Comparison of ENCODE assay signal across 10 cellular contexts in the genomic region with DNA sequence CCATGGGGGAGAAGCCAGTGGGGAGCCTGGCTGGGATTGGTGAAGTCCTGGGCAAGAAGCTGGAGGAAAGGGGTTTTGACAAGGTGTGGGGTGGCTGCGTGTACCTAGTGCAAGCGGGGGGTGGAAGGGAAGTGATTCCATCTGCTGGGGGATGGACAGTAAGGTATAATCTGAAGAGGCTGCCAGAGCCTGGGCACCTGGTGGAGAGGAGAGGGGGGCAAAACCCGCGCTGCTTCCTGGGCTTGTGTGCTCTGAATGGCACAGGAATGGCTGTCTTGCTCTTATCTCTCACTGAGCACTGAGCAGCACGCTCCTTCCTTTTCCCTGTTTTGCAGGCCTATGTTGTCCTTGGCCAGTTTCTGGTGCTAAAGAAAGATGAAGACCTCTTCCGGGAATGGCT. TPM values are rescaled to one million over a fixed set of nuclear protein-coding genes. Genes with fewer than 3 reads are reported as not detected.
DNase-seq lines count a peak whose midpoint lies in the region; ATAC-seq, FAIRE-seq and TF ChIP-seq lines count a peak whose summit lies in the region.
"Had no signal": no experiment of that assay in that cellular context is flagged by ENCODE, and none has a peak within 500 bp of the region (broad histone marks: within the 10 kb centered on the region; RNA-seq: fewer than 3 reads in every experiment).

No MANE protein-coding gene starts in this region.

- no peaks in the 10 kb centered on the region for H4K20me1 ChIP-seq in GM12878 (ENCODE audit: control insufficient read depth, insufficient read depth)

- H3K36me3 ChIP-seq in heart right ventricle (peaks cover 0 to 57% (median 30%) of the 10 kb centered on the region in 9 donors), GM12878 (ENCODE audit: control insufficient read depth in 2 of 2, insufficient read depth in 2 of 2, low read length in 1 of 2) (peaks cover 14 to 17% of the 10 kb centered on the region in 2 experiments), mesenchymal stem cell (ENCODE audit: control insufficient read depth in 1 of 2, insufficient read depth in 2 of 2, low read depth in 1 of 2, low read length in 2 of 2) (peaks cover 43 to 45% of the 10 kb centered on the region in 2 experiments), urinary bladder (ENCODE audit: insufficient read depth) (peaks cover 3% of the 10 kb centered on the region)

- H3K27me3 ChIP-seq in heart right ventricle (no peaks in the 10 kb centered on the region), GM12878 (replicated peaks in 1 of 2; ENCODE audit: control insufficient read depth in 2 of 2, insufficient read depth in 2 of 2, low read length in 1 of 2) (no peaks in the 10 kb centered on the region), mesenchymal stem cell (ENCODE audit: control insufficient read depth in 1 of 2, insufficient read depth in 1 of 2, low read length in 2 of 2) (no peaks in the 10 kb centered on the region)

- TF ChIP-seq EP300 in GM12878 (IDR thresholded peaks at IDR 0.05; ENCODE audit: borderline replicate concordance in 1 of 2, control insufficient read depth in 1 of 2, low read depth in 2 of 2, low read length in 2 of 2), result no peak

- no peak overlapping the region for H4K91ac ChIP-seq in mesenchymal stem cell (ENCODE audit: low read length)

- no peak overlapping the region for H4K8ac ChIP-seq in mesenchymal stem cell (ENCODE audit: low read length)

- H3K4ac ChIP-seq in mesenchymal stem cell (ENCODE audit: low read depth in 1 of 2, low read length in 2 of 2), result no peak overlapping the region

- no peak overlapping the region for H2BK5ac ChIP-seq in mesenchymal stem cell (ENCODE audit: low read depth, low read length, poor library complexity, severe bottlenecking)

- WGBS in heart right ventricle, 2 donors, result 68 to 72% methylated on average over 6 of the region's 6 CpGs
- WGBS in GM12878 (ENCODE audit: insufficient coverage, insufficient replicate concordance, low lambda C conversion rate, missing lambda C conversion rate), result 48% methylated on average over 6 of the region's 6 CpGs
- 91% methylated on average over 6 of the region's 6 CpGs for WGBS in mesenchymal stem cell
- 81% methylated on average over 6 of the region's 6 CpGs for WGBS in urinary bladder

- ATAC-seq in heart right ventricle (no peak), left ventricle myocardium superior (no peak), GM12878 (no peak), GM18907 (IDR thresholded peaks at IDR 0.05; ENCODE audit: unreplicated experiment) (no peak), GM21423 (IDR thresholded peaks at IDR 0.05; ENCODE audit: unreplicated experiment) (no peak)

- TF ChIP-seq RAD21 in GM12878 (IDR thresholded peaks at IDR 0.05; ENCODE audit: insufficient read depth, low read depth, low read length), result no peak

- H2AK5ac ChIP-seq in mesenchymal stem cell (ENCODE audit: low read length, severe bottlenecking), result no peak overlapping the region

- peak overlapping the region in 9 of 10 donors; percentile 73 to 99 (median 91) for H3K4me3 ChIP-seq in heart right ventricle
- H3K4me3 ChIP-seq in GM12878, result peak overlapping the region; percentile 93
- H3K4me3 ChIP-seq in mesenchymal stem cell (ENCODE audit: insufficient read depth in 1 of 2, low read depth in 1 of 2, low read length in 2 of 2), result peak overlapping the region in 1 of 2 experiments; percentile 89
- H3K4me3 ChIP-seq in urinary bladder (ENCODE audit: low read depth, low read length), result peak overlapping the region; percentile 75

- POLR2A ChIA-PET in GM12878 (lab: Charles Lee), result interaction anchor here (1.5 to 1.9 kb wide), 3 partner anchors 48 to 114 kb away, joined by 7 to 22 read pairs (median 9); partner anchors contain the start of genes CCDC85B, FIBP and SF3B2

- H2BK12ac ChIP-seq in mesenchymal stem cell (ENCODE audit: low read length in 2 of 2), result no peak overlapping the region

- H3K4me2 ChIP-seq in GM12878 (ENCODE audit: control insufficient read depth, insufficient read depth) (peak overlapping the region; percentile 84), mesenchymal stem cell (ENCODE audit: low read length, poor library complexity, severe bottlenecking) (peak overlapping the region; percentile 72)

- no peak overlapping the region for H3K23ac ChIP-seq in mesenchymal stem cell (ENCODE audit: low read length in 2 of 2)

- FAIRE-seq in GM12878 (lab: Jason Lieb, UNC), result no peak

- peaks cover 21% of the 10 kb centered on the region for H3K79me1 ChIP-seq in mesenchymal stem cell (replicated peaks; ENCODE audit: low read length, poor library complexity, severe bottlenecking)

- DNase-seq in heart right ventricle (no peak), left ventricle myocardium superior (no peak), GM12878 (ENCODE audit: low read depth, low spot score) (no peak), mesenchymal stem cell (no peak), NCI-H82 (lab: John Stamatoyannopoulos, UW) (no peak)
- DNase-seq: NCI-H1694 treated with DMSO at 0.1 percent for 48 hours had no signal

- no peak overlapping the region for H3K14ac ChIP-seq in mesenchymal stem cell (ENCODE audit: low read length in 2 of 2)

- H2AFZ ChIP-seq in GM12878 (ENCODE audit: control insufficient read depth, low read depth, low read length), result no peak overlapping the region
- no peak overlapping the region for H2AFZ ChIP-seq in mesenchymal stem cell (ENCODE audit: low read depth, low read length)

- H2BK120ac ChIP-seq in mesenchymal stem cell (ENCODE audit: low read depth, low read length), result no peak overlapping the region

- peaks cover 10 to 48% (median 24%) of the 10 kb centered on the region in 9 donors for H3K4me1 ChIP-seq in heart right ventricle
- peaks cover 11% of the 10 kb centered on the region for H3K4me1 ChIP-seq in GM12878 (ENCODE audit: control insufficient read depth, insufficient read depth, low read length)
- H3K4me1 ChIP-seq in mesenchymal stem cell (ENCODE audit: control insufficient read depth, insufficient read depth, low read depth, low read length), result peaks cover 10% of the 10 kb centered on the region
- no peaks in the 10 kb centered on the region for H3K4me1 ChIP-seq in urinary bladder (ENCODE audit: insufficient read depth)

- RAD21 ChIA-PET in GM12878 (lab: Charles Lee; ENCODE audit: unreplicated experiment), result interaction anchor here (1.2 to 1.5 kb wide), 3 partner anchors 42 to 143 kb away, joined by 3 to 10 read pairs (median 5); partner anchors contain the start of gene MUS81

- H3K9ac ChIP-seq in GM12878 (ENCODE audit: control insufficient read depth, insufficient read depth, low read length), result peak overlapping the region; percentile 87
- peak overlapping the region; percentile 96 for H3K9ac ChIP-seq in mesenchymal stem cell (ENCODE audit: low read length)

- TF ChIP-seq CTCF in heart right ventricle (IDR thresholded peaks at IDR 0.05) (no peak), GM12878 (IDR thresholded peaks at IDR 0.05 in 2 of 3, conservative IDR thresholded peaks at IDR 0.05 in 1 of 3; ENCODE audit: control insufficient read depth in 2 of 3, extremely low read depth in 1 of 3, insufficient read depth in 1 of 3, low read depth in 3 of 3, low read length in 3 of 3) (no peak)

- in situ Hi-C loops in GM12878 (cut with MboI), result no loop called here

- peaks cover 33% of the 10 kb centered on the region for H3K79me2 ChIP-seq in GM12878 (ENCODE audit: control insufficient read depth, insufficient read depth, low read length)

- no peak overlapping the region for H3K18ac ChIP-seq in mesenchymal stem cell (ENCODE audit: low read depth in 1 of 2, low read length in 2 of 2)

- TF ChIP-seq POLR2A in GM12878 (IDR thresholded peaks at IDR 0.05; ENCODE audit: low read depth, low read length), result no peak

- intact Hi-C loops in heart right ventricle (cut with DNase I), result loop anchor here in 3 of 10 donors (2.0 to 5.0 kb wide), 2 partner anchors 41 to 50 kb away; partner anchors contain the start of genes SART1 (in 3 of the 3) and SF3B2 (in 1 of the 3)
- intact Hi-C loops in left ventricle myocardium superior (cut with micrococcal nuclease), result no loop called here
- intact Hi-C loops in GM12878 (cut with micrococcal nuclease; ENCODE audit: unreplicated experiment), result no loop called here

- SMC1A ChIA-PET in GM12878 (lab: Charles Lee; ENCODE audit: uncharacterized antibody, unreplicated experiment), result interaction anchor here (1.2 kb wide), 1 partner anchor 143 kb away, joined by 3 read pairs; the partner anchor contains the start of gene MUS81

- no TSS peak for BruUV-seq in GM12878 (replicated peaks; lab: Mats Ljungman, UMichigan)

- peak overlapping the region; percentile 20 for H2BK15ac ChIP-seq in mesenchymal stem cell (ENCODE audit: low read depth, poor library complexity, severe bottlenecking)

- no peaks in the 10 kb centered on the region for H3K9me3 ChIP-seq in heart right ventricle
- no peaks in the 10 kb centered on the region for H3K9me3 ChIP-seq in GM12878 (replicated peaks; ENCODE audit: control insufficient read depth, insufficient read depth, low read length)
- no peaks in the 10 kb centered on the region for H3K9me3 ChIP-seq in mesenchymal stem cell (ENCODE audit: control insufficient read depth, low read length)

- CTCF ChIA-PET in GM12878 (lab: Yijun Ruan, JAX), result interaction anchor here (1.0 to 1.5 kb wide), 3 partner anchors 19 to 326 kb away, joined by 3 to 7 read pairs (median 3); no protein-coding TSS in a partner anchor

- H3K27ac ChIP-seq in heart right ventricle (peak overlapping the region in 9 of 10 donors; percentile 87 to 98 (median 95)), GM12878 (ENCODE audit: control insufficient read depth, insufficient read depth) (peak overlapping the region; percentile 93), mesenchymal stem cell (ENCODE audit: low read length, poor library complexity, severe bottlenecking) (no peak overlapping the region), urinary bladder (ENCODE audit: low read depth) (no peak overlapping the region)

RNA-seq across cellular contexts. Expression of gene BANF1, which starts 1.0 kb away (rescaled TPM):
- total RNA-seq in heart right ventricle (100 to 1,000 TPM; 196 to 224 (median 212) TPM), left ventricle myocardium superior (238 TPM), GM12878 (2014; rRNA removed) (95.5 and 105 TPM in 2 replicates), GM12878 (2014; rRNA removed; fragmentation: Illumina TruSeq; extraction: Trizol) (98.4 and 99.0 TPM in 2 replicates), GM12878 (2021) (235 and 248 TPM in 2 replicates), urinary bladder (8.6 TPM)
- polyA plus RNA-seq in heart right ventricle (100 to 1,000 TPM; 234 to 381 TPM), GM12878 (2011; rRNA removed) (101 and 191 TPM in 2 replicates), GM12878 (2014; fragmentation: Illumina TruSeq; extraction: Trizol) (305 and 358 TPM in 2 replicates), GM12878 (2014; fragmentation: Nextera tagmentation; extraction: Ambion mirVana) (100 to 1,000 TPM; 501 to 574 TPM), GM12878 (2014; rRNA removed) (182 and 194 TPM in 2 replicates), GM12878 (2016; fragmentation: Nextera tagmentation; extraction: Ambion mirVana) (100 to 1,000 TPM; 391 to 421 TPM), urinary bladder (181 TPM)
- 6.4 and 7.2 TPM in 2 replicates for total RNA-seq in GM12878 (2013; cell fraction: nucleolus; rRNA removed)
- 281 TPM for polyA plus RNA-seq in GM12878 (2011; ENCODE audit: low read depth)
- 197 and 281 TPM in 2 replicates for polyA plus RNA-seq in GM12878 (2011; cell fraction: cytosol; rRNA removed)
- 110 and 117 TPM in 2 replicates for polyA plus RNA-seq in GM12878 (2011; cell fraction: nucleus; rRNA removed)
- polyA plus RNA-seq in GM12878 (2012), result 126 and 161 TPM in 2 replicates
- polyA minus RNA-seq in GM12878 (2011; rRNA and poly(A)+ RNA removed), result 51.6 and 84.8 TPM in 2 replicates
- 27.8 and 45.1 TPM in 2 replicates for polyA minus RNA-seq in GM12878 (2011; cell fraction: cytosol; rRNA and poly(A)+ RNA removed)
- polyA minus RNA-seq in GM12878 (2011; cell fraction: nucleus; rRNA and poly(A)+ RNA removed), result 22.6 and 34.1 TPM in 2 replicates
- polyA plus RNA-seq in mesenchymal stem cell (2013, experiment 1 of 2), result 251 TPM
- 250 TPM for polyA plus RNA-seq in mesenchymal stem cell (2013, experiment 2 of 2)

RNA-seq across cellular contexts. Expression of gene EIF1AD, which starts 1.3 kb away (rescaled TPM):
- total RNA-seq in heart right ventricle (10 to 100 TPM; 15.1 to 25.3 (median 19.7) TPM), left ventricle myocardium superior (22.8 TPM), GM12878 (2014; rRNA removed) (36.7 and 39.3 TPM in 2 replicates), GM12878 (2014; rRNA removed; fragmentation: Illumina TruSeq; extraction: Trizol) (29.2 and 31.7 TPM in 2 replicates), GM12878 (2021) (40.5 and 42.3 TPM in 2 replicates), urinary bladder (15.6 TPM)
- polyA plus RNA-seq in heart right ventricle (10 to 100 TPM; 18.3 to 30.0 TPM), GM12878 (2011; rRNA removed) (33.5 and 44.8 TPM in 2 replicates), GM12878 (2014; fragmentation: Illumina TruSeq; extraction: Trizol) (40.1 and 45.5 TPM in 2 replicates), GM12878 (2014; fragmentation: Nextera tagmentation; extraction: Ambion mirVana) (10 to 100 TPM; 51.5 to 56.8 TPM), GM12878 (2014; rRNA removed) (31.4 and 31.6 TPM in 2 replicates), GM12878 (2016; fragmentation: Nextera tagmentation; extraction: Ambion mirVana) (10 to 100 TPM; 33.0 to 35.5 TPM), urinary bladder (26.3 TPM)
- 29.0 and 30.3 TPM in 2 replicates for total RNA-seq in GM12878 (2013; cell fraction: nucleolus; rRNA removed)
- polyA plus RNA-seq in GM12878 (2011; ENCODE audit: low read depth), result 22.6 TPM
- polyA plus RNA-seq in GM12878 (2011; cell fraction: cytosol; rRNA removed), result 54.1 and 57.2 TPM in 2 replicates
- 34.4 and 36.8 TPM in 2 replicates for polyA plus RNA-seq in GM12878 (2011; cell fraction: nucleus; rRNA removed)
- polyA plus RNA-seq in GM12878 (2012), result 25.9 and 27.3 TPM in 2 replicates
- 54.8 and 60.3 TPM in 2 replicates for polyA minus RNA-seq in GM12878 (2011; rRNA and poly(A)+ RNA removed)
- 20.0 and 20.2 TPM in 2 replicates for polyA minus RNA-seq in GM12878 (2011; cell fraction: cytosol; rRNA and poly(A)+ RNA removed)
- polyA minus RNA-seq in GM12878 (2011; cell fraction: nucleus; rRNA and poly(A)+ RNA removed), result 17.4 and 25.6 TPM in 2 replicates
- polyA plus RNA-seq in mesenchymal stem cell (2013, experiment 1 of 2), result 31.6 TPM
- 30.8 TPM for polyA plus RNA-seq in mesenchymal stem cell (2013, experiment 2 of 2)

RNA-seq across cellular contexts. Expression of gene CST6, which starts 8.5 kb away (rescaled TPM):
- under 1 TPM in 3 of 10 donors, not detected in 7; 0.35 to 0.69 (median 0.43) TPM for total RNA-seq in heart right ventricle
- 1 to 10 TPM in 1 of 2 donors, under 1 TPM in 1; 0.44 to 2.6 TPM for polyA plus RNA-seq in heart right ventricle
- total RNA-seq in left ventricle myocardium superior, result not detected
- not detected in 2 replicates for total RNA-seq in GM12878 (2013; cell fraction: nucleolus; rRNA removed)
- not detected in 2 replicates for total RNA-seq in GM12878 (2014; rRNA removed)
- not detected in 2 replicates for total RNA-seq in GM12878 (2014; rRNA removed; fragmentation: Illumina TruSeq; extraction: Trizol)
- not detected in 2 replicates for total RNA-seq in GM12878 (2021)
- not detected for polyA plus RNA-seq in GM12878 (2011; ENCODE audit: low read depth)
- polyA plus RNA-seq in GM12878 (2011; rRNA removed), result not detected in 2 replicates
- not detected in 2 replicates for polyA plus RNA-seq in GM12878 (2011; cell fraction: cytosol; rRNA removed)
- not detected in 2 replicates for polyA plus RNA-seq in GM12878 (2011; cell fraction: nucleus; rRNA removed)
- not detected in 2 replicates for polyA plus RNA-seq in GM12878 (2012)
- polyA plus RNA-seq in GM12878 (2014; fragmentation: Illumina TruSeq; extraction: Trizol), result not detected in 2 replicates
- polyA plus RNA-seq in GM12878 (2014; fragmentation: Nextera tagmentation; extraction: Ambion mirVana), result not detected
- 0.19 TPM in 1 of 2 replicates, not detected in the other for polyA plus RNA-seq in GM12878 (2014; rRNA removed)
- polyA plus RNA-seq in GM12878 (2016; fragmentation: Nextera tagmentation; extraction: Ambion mirVana), result not detected
- not detected in 2 replicates for polyA minus RNA-seq in GM12878 (2011; rRNA and poly(A)+ RNA removed)
- not detected in 2 replicates for polyA minus RNA-seq in GM12878 (2011; cell fraction: cytosol; rRNA and poly(A)+ RNA removed)
- polyA minus RNA-seq in GM12878 (2011; cell fraction: nucleus; rRNA and poly(A)+ RNA removed), result not detected in 2 replicates
- 0.15 TPM for polyA plus RNA-seq in mesenchymal stem cell (2013, experiment 1 of 2)
- polyA plus RNA-seq in mesenchymal stem cell (2013, experiment 2 of 2), result 0.05 TPM
- 0.58 TPM for total RNA-seq in urinary bladder
- polyA plus RNA-seq in urinary bladder, result 0.37 TPM

RNA-seq across cellular contexts. Expression of gene CATSPER1, which starts 23.0 kb away (rescaled TPM):
- total RNA-seq in heart right ventricle, result 1 to 10 TPM in 1 of 10 donors, not detected in 9; 1.1 TPM
- polyA plus RNA-seq in heart right ventricle, result under 1 TPM in 1 of 2 donors, not detected in 1; 0.17 TPM
- not detected for total RNA-seq in left ventricle myocardium superior
- not detected in 2 replicates for total RNA-seq in GM12878 (2013; cell fraction: nucleolus; rRNA removed)
- not detected in 2 replicates for total RNA-seq in GM12878 (2014; rRNA removed)
- not detected in 2 replicates for total RNA-seq in GM12878 (2014; rRNA removed; fragmentation: Illumina TruSeq; extraction: Trizol)
- total RNA-seq in GM12878 (2021), result not detected in 2 replicates
- not detected for polyA plus RNA-seq in GM12878 (2011; ENCODE audit: low read depth)
- 0.05 TPM in 1 of 2 replicates, not detected in the other for polyA plus RNA-seq in GM12878 (2011; rRNA removed)
- polyA plus RNA-seq in GM12878 (2011; cell fraction: cytosol; rRNA removed), result 0.04 TPM in 1 of 2 replicates, not detected in the other
- polyA plus RNA-seq in GM12878 (2011; cell fraction: nucleus; rRNA removed), result not detected in 2 replicates
- polyA plus RNA-seq in GM12878 (2012), result not detected in 2 replicates
- polyA plus RNA-seq in GM12878 (2014; fragmentation: Illumina TruSeq; extraction: Trizol), result not detected in 2 replicates
- polyA plus RNA-seq in GM12878 (2014; fragmentation: Nextera tagmentation; extraction: Ambion mirVana), result under 1 TPM in 1 of 2 experiments, not detected in 1; 0.02 TPM
- polyA plus RNA-seq in GM12878 (2014; rRNA removed), result not detected in 2 replicates
- not detected for polyA plus RNA-seq in GM12878 (2016; fragmentation: Nextera tagmentation; extraction: Ambion mirVana)
- 0.21 TPM in 1 of 2 replicates, not detected in the other for polyA minus RNA-seq in GM12878 (2011; rRNA and poly(A)+ RNA removed)
- polyA minus RNA-seq in GM12878 (2011; cell fraction: cytosol; rRNA and poly(A)+ RNA removed), result not detected in 2 replicates
- not detected in 2 replicates for polyA minus RNA-seq in GM12878 (2011; cell fraction: nucleus; rRNA and poly(A)+ RNA removed)
- polyA plus RNA-seq in mesenchymal stem cell (2013, experiment 1 of 2), result 1.1 TPM
- polyA plus RNA-seq in mesenchymal stem cell (2013, experiment 2 of 2), result 1.2 TPM
- not detected for total RNA-seq in urinary bladder
- polyA plus RNA-seq in urinary bladder, result 0.35 TPM
- total RNA-seq: dermis microvascular lymphatic vessel endothelial cell had no signal

RNA-seq across cellular contexts. Expression of gene SART1, which starts 41.8 kb away (rescaled TPM):
- total RNA-seq in heart right ventricle (10 to 100 TPM; 26.2 to 40.1 (median 32.5) TPM), left ventricle myocardium superior (32.2 TPM), GM12878 (2014; rRNA removed) (47.3 and 60.2 TPM in 2 replicates), GM12878 (2014; rRNA removed; fragmentation: Illumina TruSeq; extraction: Trizol) (22.3 and 29.8 TPM in 2 replicates), GM12878 (2021) (54.1 and 56.1 TPM in 2 replicates), urinary bladder (18.9 TPM)
- polyA plus RNA-seq in heart right ventricle (100 to 1,000 TPM in 1 of 2 donors, 10 to 100 TPM in 1; 52.0 to 160 TPM), GM12878 (2011; rRNA removed) (4.1 and 17.5 TPM in 2 replicates), GM12878 (2014; fragmentation: Illumina TruSeq; extraction: Trizol) (4.9 and 23.1 TPM in 2 replicates), GM12878 (2014; fragmentation: Nextera tagmentation; extraction: Ambion mirVana) (10 to 100 TPM in 1 of 2 experiments, 1 to 10 TPM in 1; 6.2 to 14.8 TPM), GM12878 (2014; rRNA removed) (45.0 and 73.4 TPM in 2 replicates), GM12878 (2016; fragmentation: Nextera tagmentation; extraction: Ambion mirVana) (10 to 100 TPM; 50.4 to 60.5 TPM), urinary bladder (47.2 TPM)
- total RNA-seq in GM12878 (2013; cell fraction: nucleolus; rRNA removed), result 20.4 and 21.3 TPM in 2 replicates
- 17.1 TPM for polyA plus RNA-seq in GM12878 (2011; ENCODE audit: low read depth)
- 17.4 and 19.6 TPM in 2 replicates for polyA plus RNA-seq in GM12878 (2011; cell fraction: cytosol; rRNA removed)
- polyA plus RNA-seq in GM12878 (2011; cell fraction: nucleus; rRNA removed), result 44.5 and 73.8 TPM in 2 replicates
- polyA plus RNA-seq in GM12878 (2012), result 41.7 and 65.1 TPM in 2 replicates
- 7.2 and 11.3 TPM in 2 replicates for polyA minus RNA-seq in GM12878 (2011; rRNA and poly(A)+ RNA removed)
- 8.7 and 19.4 TPM in 2 replicates for polyA minus RNA-seq in GM12878 (2011; cell fraction: cytosol; rRNA and poly(A)+ RNA removed)
- 9.8 and 15.8 TPM in 2 replicates for polyA minus RNA-seq in GM12878 (2011; cell fraction: nucleus; rRNA and poly(A)+ RNA removed)
- polyA plus RNA-seq in mesenchymal stem cell (2013, experiment 1 of 2), result 36.4 TPM
- polyA plus RNA-seq in mesenchymal stem cell (2013, experiment 2 of 2), result 39.6 TPM

Comparison
In these comparisons a context has a peak if more than half of its experiments do, and no peak if none do; other contexts are left out.
1. H3K27ac ChIP-seq: peak in heart right ventricle (9 of 10) and GM12878 (single experiment); none in mesenchymal stem cell (single experiment) and urinary bladder (single experiment).